In genomic region chr19:1253514-1254080, GRCh38 we compare ENCODE assay signal across 8 cellular contexts. TPM values are rescaled to one million over a fixed set of nuclear protein-coding genes. Genes with fewer than 3 reads are reported as not detected.
DNase-seq lines count a peak whose midpoint lies in the region; ATAC-seq, FAIRE-seq and TF ChIP-seq lines count a peak whose summit lies in the region.

No MANE protein-coding gene starts in this region.

- no peak for DNase-seq in activated T-cell treated with anti-CD3 and anti-CD28 coated beads, Interleukin-2, amount 50 U/mL, for 72 hours
- DNase-seq in activated T-cell treated with anti-CD3 and anti-CD28 coated beads, Interleukin-2, amount 50 U/mL, for 48 hours: no peak
- peak in 1 of 4 experiments; percentile 77 for DNase-seq in K562 (ENCODE audit: extremely low read depth in 1 of 4, low spot score in 3 of 4)
- DNase-seq in memory B cell (ENCODE audit: low spot score in 2 of 2): no peak
- no peak for DNase-seq in type B pancreatic cell (ENCODE audit: extremely low spot score, unreplicated experiment)
- DNase-seq in COLO829 (ENCODE audit: low spot score): no peak
- no peak for DNase-seq in SHP77 (lab: John Stamatoyannopoulos, UW)

- H3K9me1 ChIP-seq in K562 (ENCODE audit: control insufficient read depth, insufficient read depth, low read length): no peaks in the 10 kb centered on the region

- no TSS peak for BruUV-seq in K562 (replicated peaks; lab: Mats Ljungman, UMichigan)

- no peaks in the 10 kb centered on the region for H3K27me3 ChIP-seq in K562 (ENCODE audit: control insufficient read depth in 2 of 2, insufficient read depth in 2 of 2, low read length in 2 of 2)

- peaks cover 67% of the 10 kb centered on the region; the same call in 2 of the 3 replicates for H3K36me3 ChIP-seq in K562 (ENCODE audit: control insufficient read depth, insufficient read depth, low read length)

- intact Hi-C loops in K562 (cut with micrococcal nuclease): no loop called here

- H3K27me3 Mint-ChIP-seq in activated T-cell treated with anti-CD3 and anti-CD28 coated beads, Interleukin-2, amount 50 U/mL, for 72 hours (ENCODE audit: low read depth): no peaks in the 10 kb centered on the region
- no peaks in the 10 kb centered on the region for H3K27me3 Mint-ChIP-seq in memory B cell
- no peaks in the 10 kb centered on the region for H3K27me3 Mint-ChIP-seq in type B pancreatic cell

- H3K36me3 Mint-ChIP-seq in activated T-cell treated with anti-CD3 and anti-CD28 coated beads, Interleukin-2, amount 50 U/mL, for 72 hours (ENCODE audit: insufficient read depth in 2 of 2): peaks cover 9 to 26% of the 10 kb centered on the region in 2 donors
- H3K36me3 Mint-ChIP-seq in memory B cell (peaks cover 17% of the 10 kb centered on the region), type B pancreatic cell (peaks cover 14% of the 10 kb centered on the region)

- H3K4me1 ChIP-seq in K562 (replicated peaks in 1 of 2; ENCODE audit: control insufficient read depth in 2 of 2, insufficient read depth in 2 of 2, low read length in 2 of 2): peaks cover 27 to 96% of the 10 kb centered on the region in 2 experiments; a peak in 4 of 5 replicates

- peak; percentile 7; the same call in 1 of the 2 replicates for TF ChIP-seq EP300 in K562 (IDR thresholded peaks at IDR 0.05; ENCODE audit: low read length)

- peaks cover 28% of the 10 kb centered on the region for H3K4me1 Mint-ChIP-seq in activated T-cell treated with anti-CD3 and anti-CD28 coated beads, Interleukin-2, amount 50 U/mL, for 72 hours (ENCODE audit: low read depth)
- H3K4me1 Mint-ChIP-seq in memory B cell: peaks cover 13% of the 10 kb centered on the region
- H3K4me1 Mint-ChIP-seq in type B pancreatic cell (ENCODE audit: unreplicated experiment): peaks cover 10% of the 10 kb centered on the region

- peak overlapping the region; percentile 81 to 91 for H3K4me3 Mint-ChIP-seq in activated T-cell treated with anti-CD3 and anti-CD28 coated beads, Interleukin-2, amount 50 U/mL, for 72 hours
- H3K4me3 Mint-ChIP-seq in memory B cell (peak overlapping the region; percentile 91), type B pancreatic cell (peak overlapping the region; percentile 70)

- 55% methylated on average over 21 of the region's 23 CpGs for WGBS in K562 (ENCODE audit: insufficient coverage, low coverage, missing lambda C conversion rate)

- peak overlapping the region; percentile 93 for H3K4me3 ChIP-seq in K562

- H3K79me2 ChIP-seq in K562 (ENCODE audit: control insufficient read depth, insufficient read depth, low read length): peaks cover 73% of the 10 kb centered on the region

- POLR2A ChIA-PET in K562 (lab: Yijun Ruan, JAX): interaction anchor here (0.6 to 7.8 kb wide), 6 partner anchors 10 to 633 kb away, joined by 3 to 88 read pairs (median 6); partner anchors contain the start of genes CIRBP and FAM174C

- peak; percentile 40 for TF ChIP-seq POLR2A in K562 (conservative IDR thresholded peaks at IDR 0.05)

- TF ChIP-seq CTCF in K562 (IDR thresholded peaks at IDR 0.05 in 2 of 3, conservative IDR thresholded peaks at IDR 0.05 in 1 of 3; ENCODE audit: insufficient read depth in 2 of 3, low read depth in 1 of 3, low read length in 3 of 3): no peak
- no peak for TF ChIP-seq CTCF in type B pancreatic cell (conservative IDR thresholded peaks at IDR 0.05)

- H3K27ac Mint-ChIP-seq in activated T-cell treated with anti-CD3 and anti-CD28 coated beads, Interleukin-2, amount 50 U/mL, for 72 hours: peak overlapping the region; percentile 92
- H3K27ac Mint-ChIP-seq in memory B cell (peak overlapping the region; percentile 85), type B pancreatic cell (peak overlapping the region; percentile 86)

- no peaks in the 10 kb centered on the region for H3K9me3 Mint-ChIP-seq in activated T-cell treated with anti-CD3 and anti-CD28 coated beads, Interleukin-2, amount 50 U/mL, for 72 hours
- H3K9me3 Mint-ChIP-seq in memory B cell: no peaks in the 10 kb centered on the region
- H3K9me3 Mint-ChIP-seq in type B pancreatic cell: no peaks in the 10 kb centered on the region

- no peak for FAIRE-seq in K562 (lab: Jason Lieb, UNC)

- H3K9ac ChIP-seq in K562 (ENCODE audit: insufficient read depth in 1 of 2, low read depth in 2 of 2, low read length in 2 of 2): peak overlapping the region; percentile 79 to 96

- peak overlapping the region; percentile 63 for H3K4me2 ChIP-seq in K562 (ENCODE audit: insufficient read depth, low read length)

- H2AFZ ChIP-seq in K562 (ENCODE audit: low read depth, low read length): no peak overlapping the region

- in situ Hi-C loops in K562 (cut with MboI): no loop called here

- CTCF ChIA-PET in K562 (lab: Yijun Ruan, JAX; ENCODE audit: low intra/inter-chr PET ratio): interaction anchor here (1.3 kb wide), 1 partner anchor 13 kb away, joined by 5 read pairs; no protein-coding TSS in a partner anchor

- no peak for TF ChIP-seq RAD21 in K562 (CRISPR knock-in tag; conservative IDR thresholded peaks at IDR 0.05 in 1 of 2, IDR thresholded peaks at IDR 0.05 in 1 of 2)

- ATAC-seq in activated T-cell treated with anti-CD3 and anti-CD28 coated beads, Interleukin-2, amount 50 U/mL, for 72 hours (replicated peaks in 1 of 2): no peak
- ATAC-seq in K562: peak; percentile 11
- ATAC-seq in memory B cell (ENCODE audit: low read depth): no peak
- no peak for ATAC-seq in GM18502 (IDR thresholded peaks at IDR 0.05; ENCODE audit: poor library complexity, unreplicated experiment)

- H3K9me3 ChIP-seq in K562 (replicated peaks; ENCODE audit: control insufficient read depth, insufficient read depth, low read depth, low read length): no peaks in the 10 kb centered on the region

- 0 out of 2 replicates have a peak, but pooled peaks cover 7% of the 10 kb centered on the region for H4K20me1 ChIP-seq in K562 (replicated peaks; ENCODE audit: control insufficient read depth, insufficient read depth, low read length)

- H3K27ac ChIP-seq in K562 (ENCODE audit: extremely low read depth, low read depth, low read length): peak overlapping the region; percentile 82

RNA-seq across cellular contexts. Expression of gene MIDN, which starts 5.2 kb away (rescaled TPM):
- 10 to 100 TPM; 72.3 to 75.4 TPM for total RNA-seq in activated T-cell treated with anti-CD3 and anti-CD28 coated beads, Interleukin-2, amount 50 U/mL, for 72 hours
- 30.7 and 106 TPM in 2 replicates for total RNA-seq in K562 (2011; cell fraction: chromatin; rRNA removed; ENCODE audit: low replicate concordance)
- 81.7 and 90.7 TPM in 2 replicates for total RNA-seq in K562 (2011; cell fraction: nucleolus; rRNA removed)
- 55.1 and 88.1 TPM in 2 replicates for total RNA-seq in K562 (2011; cell fraction: nucleoplasm; rRNA removed)
- total RNA-seq in K562 (2014; rRNA removed) (13.5 and 20.8 TPM in 2 replicates), K562 (2014; rRNA removed; fragmentation: Illumina TruSeq; extraction: Trizol) (3.9 and 4.8 TPM in 2 replicates), K562 (2015; rRNA removed; fragmentation: Illumina TruSeq; extraction: Trizol) (10.1 and 11.0 TPM in 2 replicates), K562 (2021) (120 and 121 TPM in 2 replicates), type B pancreatic cell (ENCODE audit: low replicate concordance) (122 and 127 TPM in 2 replicates)
- polyA plus RNA-seq in K562 (2011; rRNA removed) (7.0 and 10.2 TPM in 2 replicates), K562 (2014; fragmentation: Illumina TruSeq; extraction: Trizol) (20.5 and 38.3 TPM in 2 replicates), K562 (2014; fragmentation: Nextera tagmentation; extraction: Ambion mirVana) (1 to 10 TPM in 1 of 2 experiments, under 1 TPM in 1; 0.17 to 1.5 TPM), K562 (2014; rRNA removed) (41.3 and 44.6 TPM in 2 replicates)
- polyA plus RNA-seq in K562 (2011; cell fraction: cytosol; rRNA removed): 14.0 and 26.8 TPM in 2 replicates
- polyA plus RNA-seq in K562 (2011; cell fraction: nucleus; rRNA removed): 44.8 and 87.0 TPM in 2 replicates
- polyA plus RNA-seq in K562 (2012): 29.5 and 39.8 TPM in 2 replicates
- 2.7 and 3.0 TPM in 2 replicates for polyA minus RNA-seq in K562 (2011; rRNA and poly(A)+ RNA removed)
- 29.9 and 43.2 TPM in 2 replicates for polyA minus RNA-seq in K562 (2011; cell fraction: cytosol; rRNA and poly(A)+ RNA removed)
- polyA minus RNA-seq in K562 (2011; cell fraction: nucleus; rRNA and poly(A)+ RNA removed): 28.0 and 34.2 TPM in 2 replicates

RNA-seq across cellular contexts. Expression of gene ATP5F1D, which starts 12.0 kb away (rescaled TPM):
- 100 to 1,000 TPM; 169 to 201 TPM for total RNA-seq in activated T-cell treated with anti-CD3 and anti-CD28 coated beads, Interleukin-2, amount 50 U/mL, for 72 hours
- total RNA-seq in K562 (2011; cell fraction: chromatin; rRNA removed; ENCODE audit: low replicate concordance): 42.1 and 110 TPM in 2 replicates
- 116 and 129 TPM in 2 replicates for total RNA-seq in K562 (2011; cell fraction: nucleolus; rRNA removed)
- 74.0 and 85.6 TPM in 2 replicates for total RNA-seq in K562 (2011; cell fraction: nucleoplasm; rRNA removed)
- total RNA-seq in K562 (2014; rRNA removed) (135 and 145 TPM in 2 replicates), K562 (2014; rRNA removed; fragmentation: Illumina TruSeq; extraction: Trizol) (3.9 and 4.6 TPM in 2 replicates), K562 (2015; rRNA removed; fragmentation: Illumina TruSeq; extraction: Trizol) (65.2 and 73.0 TPM in 2 replicates), K562 (2021) (409 and 434 TPM in 2 replicates), type B pancreatic cell (ENCODE audit: low replicate concordance) (165 and 197 TPM in 2 replicates)
- polyA plus RNA-seq in K562 (2011; rRNA removed) (36.8 and 58.7 TPM in 2 replicates), K562 (2014; fragmentation: Illumina TruSeq; extraction: Trizol) (18.7 and 106 TPM in 2 replicates), K562 (2014; fragmentation: Nextera tagmentation; extraction: Ambion mirVana) (10 to 100 TPM in 1 of 2 experiments, 1 to 10 TPM in 1; 9.7 to 23.3 TPM), K562 (2014; rRNA removed) (233 and 236 TPM in 2 replicates)
- 119 and 471 TPM in 2 replicates for polyA plus RNA-seq in K562 (2011; cell fraction: cytosol; rRNA removed)
- polyA plus RNA-seq in K562 (2011; cell fraction: nucleus; rRNA removed): 90.5 and 137 TPM in 2 replicates
- 278 and 318 TPM in 2 replicates for polyA plus RNA-seq in K562 (2012)
- polyA minus RNA-seq in K562 (2011; rRNA and poly(A)+ RNA removed): 16.5 and 29.9 TPM in 2 replicates
- 115 and 175 TPM in 2 replicates for polyA minus RNA-seq in K562 (2011; cell fraction: cytosol; rRNA and poly(A)+ RNA removed)
- 28.8 and 35.8 TPM in 2 replicates for polyA minus RNA-seq in K562 (2011; cell fraction: nucleus; rRNA and poly(A)+ RNA removed)

RNA-seq across cellular contexts. Expression of gene CIRBP, which starts 15.5 kb away (rescaled TPM):
- total RNA-seq in activated T-cell treated with anti-CD3 and anti-CD28 coated beads, Interleukin-2, amount 50 U/mL, for 72 hours: 100 to 1,000 TPM; 400 to 456 TPM
- total RNA-seq in K562 (2011; cell fraction: chromatin; rRNA removed; ENCODE audit: low replicate concordance): 283 and 504 TPM in 2 replicates
- total RNA-seq in K562 (2011; cell fraction: nucleolus; rRNA removed): 457 and 483 TPM in 2 replicates
- total RNA-seq in K562 (2011; cell fraction: nucleoplasm; rRNA removed): 431 and 450 TPM in 2 replicates
- total RNA-seq in K562 (2014; rRNA removed): 168 and 249 TPM in 2 replicates
- 189 and 200 TPM in 2 replicates for total RNA-seq in K562 (2014; rRNA removed; fragmentation: Illumina TruSeq; extraction: Trizol)
- 176 and 206 TPM in 2 replicates for total RNA-seq in K562 (2015; rRNA removed; fragmentation: Illumina TruSeq; extraction: Trizol)
- total RNA-seq in K562 (2021): 181 and 222 TPM in 2 replicates
- 124 and 166 TPM in 2 replicates for polyA plus RNA-seq in K562 (2011; rRNA removed)
- polyA plus RNA-seq in K562 (2011; cell fraction: cytosol; rRNA removed): 92.3 and 201 TPM in 2 replicates
- polyA plus RNA-seq in K562 (2011; cell fraction: nucleus; rRNA removed): 882 and 1,025 TPM in 2 replicates
- polyA plus RNA-seq in K562 (2012): 288 and 291 TPM in 2 replicates
- 222 and 345 TPM in 2 replicates for polyA plus RNA-seq in K562 (2014; fragmentation: Illumina TruSeq; extraction: Trizol)
- 10 to 100 TPM; 20.5 to 21.4 TPM for polyA plus RNA-seq in K562 (2014; fragmentation: Nextera tagmentation; extraction: Ambion mirVana)
- polyA plus RNA-seq in K562 (2014; rRNA removed): 306 and 327 TPM in 2 replicates
- 46.9 and 50.4 TPM in 2 replicates for polyA minus RNA-seq in K562 (2011; rRNA and poly(A)+ RNA removed)
- 50.4 and 50.8 TPM in 2 replicates for polyA minus RNA-seq in K562 (2011; cell fraction: cytosol; rRNA and poly(A)+ RNA removed)
- 117 and 135 TPM in 2 replicates for polyA minus RNA-seq in K562 (2011; cell fraction: nucleus; rRNA and poly(A)+ RNA removed)
- 316 and 421 TPM in 2 replicates for total RNA-seq in type B pancreatic cell (ENCODE audit: low replicate concordance)

RNA-seq across cellular contexts. Expression of gene CBARP, which starts 15.8 kb away (rescaled TPM):
- total RNA-seq in activated T-cell treated with anti-CD3 and anti-CD28 coated beads, Interleukin-2, amount 50 U/mL, for 72 hours: under 1 TPM; 0.38 to 0.58 TPM
- total RNA-seq in K562 (2011; cell fraction: chromatin; rRNA removed; ENCODE audit: low replicate concordance): 2.8 and 13.5 TPM in 2 replicates
- 11.4 and 15.2 TPM in 2 replicates for total RNA-seq in K562 (2011; cell fraction: nucleolus; rRNA removed)
- 4.2 and 6.2 TPM in 2 replicates for total RNA-seq in K562 (2011; cell fraction: nucleoplasm; rRNA removed)
- total RNA-seq in K562 (2014; rRNA removed) (3.7 and 3.8 TPM in 2 replicates), K562 (2014; rRNA removed; fragmentation: Illumina TruSeq; extraction: Trizol) (0.18 TPM in 1 of 2 replicates, not detected in the other), K562 (2015; rRNA removed; fragmentation: Illumina TruSeq; extraction: Trizol) (1.3 and 1.4 TPM in 2 replicates), K562 (2021) (6.6 and 8.9 TPM in 2 replicates), type B pancreatic cell (ENCODE audit: low replicate concordance) (8.9 and 10.8 TPM in 2 replicates)
- polyA plus RNA-seq in K562 (2011; rRNA removed) (0.98 and 1.2 TPM in 2 replicates), K562 (2014; fragmentation: Illumina TruSeq; extraction: Trizol) (0.25 and 2.3 TPM in 2 replicates), K562 (2014; fragmentation: Nextera tagmentation; extraction: Ambion mirVana) (under 1 TPM in 1 of 2 experiments, not detected in 1; 0.03 TPM), K562 (2014; rRNA removed) (5.8 and 6.3 TPM in 2 replicates)
- 0.84 and 4.5 TPM in 2 replicates for polyA plus RNA-seq in K562 (2011; cell fraction: cytosol; rRNA removed)
- polyA plus RNA-seq in K562 (2011; cell fraction: nucleus; rRNA removed): 8.2 and 25.4 TPM in 2 replicates
- polyA plus RNA-seq in K562 (2012): 3.1 and 3.3 TPM in 2 replicates
- 0.11 and 0.15 TPM in 2 replicates for polyA minus RNA-seq in K562 (2011; rRNA and poly(A)+ RNA removed)
- polyA minus RNA-seq in K562 (2011; cell fraction: cytosol; rRNA and poly(A)+ RNA removed): 2.9 and 3.0 TPM in 2 replicates
- polyA minus RNA-seq in K562 (2011; cell fraction: nucleus; rRNA and poly(A)+ RNA removed): 3.0 and 3.8 TPM in 2 replicates

RNA-seq across cellular contexts. Expression of gene FAM174C, which starts 21.7 kb away (rescaled TPM):
- 10 to 100 TPM; 59.8 to 69.1 TPM for total RNA-seq in activated T-cell treated with anti-CD3 and anti-CD28 coated beads, Interleukin-2, amount 50 U/mL, for 72 hours
- 6.3 and 26.6 TPM in 2 replicates for total RNA-seq in K562 (2011; cell fraction: chromatin; rRNA removed; ENCODE audit: low replicate concordance)
- 40.9 and 47.0 TPM in 2 replicates for total RNA-seq in K562 (2011; cell fraction: nucleolus; rRNA removed)
- total RNA-seq in K562 (2011; cell fraction: nucleoplasm; rRNA removed): 20.7 and 26.9 TPM in 2 replicates
- 72.2 and 108 TPM in 2 replicates for total RNA-seq in K562 (2014; rRNA removed)
- total RNA-seq in K562 (2014; rRNA removed; fragmentation: Illumina TruSeq; extraction: Trizol): 1.3 and 2.8 TPM in 2 replicates
- 40.3 and 42.6 TPM in 2 replicates for total RNA-seq in K562 (2015; rRNA removed; fragmentation: Illumina TruSeq; extraction: Trizol)
- total RNA-seq in K562 (2021): 81.9 and 85.0 TPM in 2 replicates
- 20.3 and 30.4 TPM in 2 replicates for polyA plus RNA-seq in K562 (2011; rRNA removed)
- 58.0 and 177 TPM in 2 replicates for polyA plus RNA-seq in K562 (2011; cell fraction: cytosol; rRNA removed)
- 28.1 and 53.8 TPM in 2 replicates for polyA plus RNA-seq in K562 (2011; cell fraction: nucleus; rRNA removed)
- 65.9 and 75.4 TPM in 2 replicates for polyA plus RNA-seq in K562 (2012)
- 11.7 and 56.4 TPM in 2 replicates for polyA plus RNA-seq in K562 (2014; fragmentation: Illumina TruSeq; extraction: Trizol)
- 1 to 10 TPM in 1 of 2 experiments, under 1 TPM in 1; 0.66 to 2.7 TPM for polyA plus RNA-seq in K562 (2014; fragmentation: Nextera tagmentation; extraction: Ambion mirVana)
- polyA plus RNA-seq in K562 (2014; rRNA removed): 89.6 and 119 TPM in 2 replicates
- 4.8 and 6.1 TPM in 2 replicates for polyA minus RNA-seq in K562 (2011; rRNA and poly(A)+ RNA removed)
- 19.6 and 23.7 TPM in 2 replicates for polyA minus RNA-seq in K562 (2011; cell fraction: cytosol; rRNA and poly(A)+ RNA removed)
- polyA minus RNA-seq in K562 (2011; cell fraction: nucleus; rRNA and poly(A)+ RNA removed): 12.0 and 12.8 TPM in 2 replicates
- total RNA-seq in type B pancreatic cell (ENCODE audit: low replicate concordance): 30.6 and 36.4 TPM in 2 replicates
